Comparison of ENCODE assay signal across 9 cellular contexts in genomic region chr6:55980627-55981211, GRCh38.
A peak's percentile ranks its signal among the peaks of the same experiment; 100 is the strongest.
DNase-seq lines count a peak whose midpoint lies in the region; ATAC-seq and TF ChIP-seq lines count a peak whose summit lies in the region.
"Had no signal": no experiment of that assay in that cellular context is flagged by ENCODE, and none has a peak within 500 bp of the region (broad histone marks: within the 10 kb centered on the region; RNA-seq: fewer than 3 reads in every experiment).

No MANE protein-coding gene starts in this region.

- H3K27ac ChIP-seq in cardiac muscle cell, result no peak overlapping the region
- no peak overlapping the region for H3K27ac ChIP-seq in SK-N-SH (ENCODE audit: low read depth in 2 of 2, low read length in 1 of 2)

- H3K4me1 ChIP-seq in cardiac muscle cell (ENCODE audit: low read depth) (no peaks in the 10 kb centered on the region), Loucy (ENCODE audit: insufficient read depth, low read length, poor library complexity, severe bottlenecking) (no peaks in the 10 kb centered on the region), SK-N-SH (ENCODE audit: control insufficient read depth in 1 of 2, insufficient read depth in 2 of 2, low read depth in 1 of 2, low read length in 1 of 2) (no peaks in the 10 kb centered on the region)

- H3K27ac Mint-ChIP-seq in stimulated activated memory B cell treated with anti-CD40 and anti-IgM and Interleukin-4, amounts not matched to agents 10 μg/mL and 1 μg/mL and 100 μg/mL, for 72 hours, result no peak overlapping the region
- H3K27ac Mint-ChIP-seq: activated naive CD4-positive, alpha-beta T cell treated with anti-CD3 and anti-CD28 coated beads, Interleukin-2, amount 50 U/mL, for 72 hours had no signal

- no peak for TF ChIP-seq EP300 in SK-N-SH (IDR thresholded peaks at IDR 0.05; ENCODE audit: borderline replicate concordance in 1 of 2, low read depth in 1 of 2, low read length in 1 of 2)

- H3K27me3 ChIP-seq in cardiac muscle cell, result no peaks in the 10 kb centered on the region
- H3K27me3 ChIP-seq in Loucy (ENCODE audit: insufficient read depth, low read length, poor library complexity, severe bottlenecking), result no peaks in the 10 kb centered on the region
- H3K27me3 ChIP-seq in SK-N-SH (ENCODE audit: insufficient read depth), result no peaks in the 10 kb centered on the region

- CTCF ChIA-PET in SK-N-SH (lab: Yijun Ruan, JAX), result interaction anchor here (1.0 kb wide), 3 partner anchors 311 to 704 kb away, joined by 3 to 5 read pairs (median 4); no protein-coding TSS in a partner anchor

- no peak overlapping the region for H3K4me3 Mint-ChIP-seq in stimulated activated memory B cell treated with anti-CD40 and anti-IgM and Interleukin-4, amounts not matched to agents 10 μg/mL and 1 μg/mL and 100 μg/mL, for 72 hours

- no peaks in the 10 kb centered on the region for H3K27me3 Mint-ChIP-seq in stimulated activated memory B cell treated with anti-CD40 and anti-IgM and Interleukin-4, amounts not matched to agents 10 μg/mL and 1 μg/mL and 100 μg/mL, for 72 hours

- WGBS in SK-N-SH (ENCODE audit: low lambda C conversion rate), result 0% methylated on average over 1 of the region's 1 CpG

- H3K9me3 Mint-ChIP-seq in stimulated activated memory B cell treated with anti-CD40 and anti-IgM and Interleukin-4, amounts not matched to agents 10 μg/mL and 1 μg/mL and 100 μg/mL, for 72 hours, result peaks cover 13% of the 10 kb centered on the region

- peak; percentile 59 for TF ChIP-seq CTCF in cardiac muscle cell (IDR thresholded peaks at IDR 0.05; ENCODE audit: low read depth, low read length)
- peak; percentile 92 for TF ChIP-seq CTCF in Loucy (conservative IDR thresholded peaks at IDR 0.05; ENCODE audit: low read length)
- TF ChIP-seq CTCF in SK-N-SH (IDR thresholded peaks at IDR 0.05), result peak; percentile 61
- peak; percentile 55 for TF ChIP-seq CTCF in foreskin fibroblast (IDR thresholded peaks at IDR 0.05; ENCODE audit: low read depth, low read length)
- TF ChIP-seq CTCF in retinal pigment epithelial cell (conservative IDR thresholded peaks at IDR 0.05; ENCODE audit: low read depth, low read length), result peak; percentile 59

- peak; percentile 77 for TF ChIP-seq RAD21 in SK-N-SH (IDR thresholded peaks at IDR 0.05; ENCODE audit: low read length)

- no peaks in the 10 kb centered on the region for H3K9me2 ChIP-seq in Loucy (replicated peaks; ENCODE audit: low read depth, low read length)
- H3K9me2 ChIP-seq in SK-N-SH, result no peaks in the 10 kb centered on the region

- H3K4me1 Mint-ChIP-seq in stimulated activated memory B cell treated with anti-CD40 and anti-IgM and Interleukin-4, amounts not matched to agents 10 μg/mL and 1 μg/mL and 100 μg/mL, for 72 hours, result no peaks in the 10 kb centered on the region

- H3K9me3 ChIP-seq in cardiac muscle cell (ENCODE audit: low read depth) (no peaks in the 10 kb centered on the region), Loucy (ENCODE audit: insufficient read depth, low read depth, low read length) (no peaks in the 10 kb centered on the region), SK-N-SH (no peaks in the 10 kb centered on the region)

- no peaks in the 10 kb centered on the region for H3K79me2 ChIP-seq in Loucy (ENCODE audit: insufficient read depth, low read length)
- H3K79me2 ChIP-seq in SK-N-SH (ENCODE audit: insufficient read depth), result no peaks in the 10 kb centered on the region

- no peak overlapping the region for H3K9ac ChIP-seq in Loucy (ENCODE audit: low read depth, low read length, poor library complexity, severe bottlenecking)
- no peak overlapping the region for H3K9ac ChIP-seq in SK-N-SH

- POLR2A ChIA-PET in SK-N-SH (lab: Yijun Ruan, JAX), result no interaction called here

- DNase-seq in cardiac muscle cell (ENCODE audit: low read depth in 1 of 2, low spot score in 1 of 2) (peak; percentile 64 to 68), cardiac septum (ENCODE audit: low spot score) (no peak), SK-N-SH (peak; percentile 29), foreskin fibroblast (peak in 1 of 2 donors; percentile 70), retinal pigment epithelial cell (ENCODE audit: low read depth) (no peak)

- no peaks in the 10 kb centered on the region for H3K36me3 Mint-ChIP-seq in stimulated activated memory B cell treated with anti-CD40 and anti-IgM and Interleukin-4, amounts not matched to agents 10 μg/mL and 1 μg/mL and 100 μg/mL, for 72 hours
- H3K36me3 Mint-ChIP-seq: activated naive CD4-positive, alpha-beta T cell treated with anti-CD3 and anti-CD28 coated beads, Interleukin-2, amount 50 U/mL, for 72 hours had no signal

- H4K20me1 ChIP-seq in Loucy (ENCODE audit: insufficient read depth, low read length, poor library complexity, severe bottlenecking) (no peaks in the 10 kb centered on the region), SK-N-SH (ENCODE audit: insufficient read depth) (no peaks in the 10 kb centered on the region)

- H3K36me3 ChIP-seq in cardiac muscle cell, result no peaks in the 10 kb centered on the region
- H3K36me3 ChIP-seq in Loucy (ENCODE audit: insufficient read depth, low read length), result no peaks in the 10 kb centered on the region
- H3K36me3 ChIP-seq in SK-N-SH (replicated peaks in 1 of 2; ENCODE audit: control insufficient read depth in 1 of 2, insufficient read depth in 2 of 2, low read length in 1 of 2), result no peaks in the 10 kb centered on the region

- H3K4me3 ChIP-seq in cardiac muscle cell (no peak overlapping the region), Loucy (ENCODE audit: low read length, poor library complexity, severe bottlenecking) (no peak overlapping the region), SK-N-SH (ENCODE audit: low read depth in 2 of 2, low read length in 1 of 2) (peak overlapping the region in 1 of 2 experiments; percentile 55; a peak in 1 of 4 replicates), foreskin fibroblast (ENCODE audit: low read depth in 1 of 2, low read length in 2 of 2) (no peak overlapping the region), retinal pigment epithelial cell (ENCODE audit: low read length) (no peak overlapping the region)

- H3F3A ChIP-seq in Loucy (ENCODE audit: low read depth), result no peaks in the 10 kb centered on the region
- H3F3A ChIP-seq in SK-N-SH (replicated peaks; ENCODE audit: insufficient read depth), result no peaks in the 10 kb centered on the region

- no peak for ATAC-seq in GM18870 (IDR thresholded peaks at IDR 0.05; ENCODE audit: unreplicated experiment)
- ATAC-seq in stimulated activated memory B cell treated with anti-CD40 and anti-IgM and Interleukin-4, amounts not matched to agents 10 μg/mL and 1 μg/mL and 100 μg/mL, for 72 hours, result no peak
- ATAC-seq: activated naive CD4-positive, alpha-beta T cell treated with anti-CD3 and anti-CD28 coated beads, Interleukin-2, amount 50 U/mL, for 72 hours had no signal

- H3K4me2 ChIP-seq in Loucy (ENCODE audit: low read depth, low read length, poor library complexity, severe bottlenecking) (no peak overlapping the region), SK-N-SH (no peak overlapping the region)

- H2AFZ ChIP-seq in Loucy (ENCODE audit: low read length), result no peak overlapping the region
- no peak overlapping the region for H2AFZ ChIP-seq in SK-N-SH (ENCODE audit: low read depth)

- intact Hi-C loops in cardiac septum (cut with DNase I), result loop anchor here (1.0 kb wide), 1 partner anchor 312 kb away; no protein-coding TSS in a partner anchor

TF ChIP-seq in SK-N-SH, 30 proteins besides CTCF, POLR2A, EP300 and RAD21:
- TF ChIP-seq ZBTB33 (IDR thresholded peaks at IDR 0.05; ENCODE audit: borderline replicate concordance, low read depth) (no peak), IRF3 (IDR thresholded peaks at IDR 0.05; ENCODE audit: low read depth, low read length) (no peak), SMC3 (IDR thresholded peaks at IDR 0.05; ENCODE audit: low read depth, low read length) (peak; percentile 74), PBX3 (IDR thresholded peaks at IDR 0.05) (no peak), RCOR1 (IDR thresholded peaks at IDR 0.05; ENCODE audit: low read length) (no peak)

Comparison
In these comparisons a context has a peak if more than half of its experiments do, and no peak if none do; other contexts are left out.
1. DNase-seq: peak in cardiac muscle cell (2 of 2) and SK-N-SH (single experiment); none in cardiac septum (single experiment) and retinal pigment epithelial cell (single experiment).
2. Peak in every context shown above with its lines, with median percentiles within 50 percentile points of each other: CTCF ChIP-seq.